8 cellular contexts compared by ENCODE assay signal in the genomic region with DNA sequence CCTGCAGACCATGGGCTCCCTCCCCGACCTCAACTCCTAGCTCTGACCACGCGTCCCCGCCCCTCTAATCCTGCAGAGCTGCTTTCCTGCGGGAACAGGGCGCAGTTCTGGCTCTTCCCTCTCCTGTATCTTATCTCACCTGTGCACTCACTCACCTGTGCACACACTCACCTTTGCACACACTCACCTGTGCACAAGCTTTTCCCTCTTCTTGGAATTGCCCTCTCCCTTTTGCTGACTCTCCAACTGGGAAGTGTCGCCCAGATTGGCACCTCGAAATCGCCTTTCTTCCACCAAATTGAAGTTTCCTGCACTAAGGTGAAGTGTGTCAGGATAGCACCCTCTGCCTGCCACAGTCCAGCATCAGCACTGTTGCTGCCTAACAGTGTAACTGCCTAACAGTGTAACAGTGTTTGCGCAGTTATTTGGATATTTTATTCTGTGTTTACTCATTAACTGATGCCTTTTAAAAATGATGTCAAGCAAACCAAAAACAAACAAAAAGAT. TPM values are rescaled to one million over a fixed set of nuclear protein-coding genes. Genes with fewer than 3 reads are reported as not detected.
DNase-seq lines count a peak whose midpoint lies in the region; ATAC-seq and TF ChIP-seq lines count a peak whose summit lies in the region.

No MANE protein-coding gene starts in this region.

- H3K27me3 ChIP-seq in HUES6 (ENCODE audit: control insufficient read depth, insufficient read depth, low read length) (peaks cover 61% of the 10 kb centered on the region), mammary epithelial cell (ENCODE audit: insufficient read depth, low read length) (peaks cover 6% of the 10 kb centered on the region)

- dilution Hi-C loops in mammary epithelial cell (cut with HindIII; ENCODE audit: low sequenced_read_pairs) = no loop called here

- intact Hi-C loops in mammary epithelial cell (cut with micrococcal nuclease) (loop anchor here (1.0 kb wide), 1 partner anchor 40 kb away; no protein-coding TSS in a partner anchor), left colon (cut with DNase I, micrococcal nuclease) (no loop called here)

- BruUV-seq in mammary epithelial cell (replicated peaks; lab: Mats Ljungman, UMichigan) = no TSS peak

- H3K36me3 Mint-ChIP-seq in stimulated activated naive B cell treated with anti-CD40 and anti-IgM and Interleukin-4, amounts not matched to agents 10 μg/mL and 1 μg/mL and 100 μg/mL, for 72 hours = peaks cover 5 to 6% of the 10 kb centered on the region in 2 donors

- H3K4me3 ChIP-seq in HUES6 (ENCODE audit: low read depth, low read length) (peak overlapping the region; percentile 68), mammary epithelial cell (replicated peaks in 1 of 3; ENCODE audit: insufficient read depth in 1 of 3, low read depth in 2 of 3, low read length in 3 of 3) (peak overlapping the region; percentile 53 to 64 (median 62))

- H3K27me3 Mint-ChIP-seq in stimulated activated naive B cell treated with anti-CD40 and anti-IgM and Interleukin-4, amounts not matched to agents 10 μg/mL and 1 μg/mL and 100 μg/mL, for 72 hours = no peaks in the 10 kb centered on the region

- CTCF ChIA-PET in mammary epithelial cell (lab: Charles Lee; ENCODE audit: low non-redundant PET) = no interaction called here

- H3K9ac ChIP-seq in HUES6 (ENCODE audit: low read length) (peak overlapping the region; percentile 72), mammary epithelial cell (ENCODE audit: insufficient read depth, low read length) (no peak overlapping the region)

- peak overlapping the region; percentile 87 for H3K27ac Mint-ChIP-seq in stimulated activated naive B cell treated with anti-CD40 and anti-IgM and Interleukin-4, amounts not matched to agents 10 μg/mL and 1 μg/mL and 100 μg/mL, for 72 hours

- H2AFZ ChIP-seq in mammary epithelial cell (ENCODE audit: low read depth, low read length) = peak overlapping the region; percentile 94

- peak; percentile 38 to 53 for TF ChIP-seq CTCF in mammary epithelial cell (conservative IDR thresholded peaks at IDR 0.05 in 1 of 2, IDR thresholded peaks at IDR 0.05 in 1 of 2; ENCODE audit: extremely low read depth in 1 of 2, insufficient read depth in 1 of 2, low read depth in 1 of 2, low read length in 2 of 2)

- WGBS in mammary epithelial cell (ENCODE audit: low coverage, missing lambda C conversion rate) = 3% methylated on average over 9 of the region's 10 CpGs

- in situ Hi-C loops in mammary epithelial cell (cut with MboI; ENCODE audit: low sequenced_read_pairs in 2 of 2) = no loop called here

- H3K27ac ChIP-seq in HUES6 (ENCODE audit: low read depth, low read length) (no peak overlapping the region), mammary epithelial cell (ENCODE audit: insufficient read depth, low read depth, low read length) (no peak overlapping the region)

- H4K20me1 ChIP-seq in mammary epithelial cell (ENCODE audit: insufficient read depth, low read length) = no peaks in the 10 kb centered on the region

- H3K9me3 ChIP-seq in HUES6 (ENCODE audit: control insufficient read depth, insufficient read depth, low read depth, low read length) (peaks cover 3% of the 10 kb centered on the region; the same call in 1 of the 2 replicates), mammary epithelial cell (replicated peaks; ENCODE audit: insufficient read depth, low read length) (no peaks in the 10 kb centered on the region)

- H3K4me1 ChIP-seq in HUES6 (ENCODE audit: control insufficient read depth, insufficient read depth, low read length) (no peaks in the 10 kb centered on the region), mammary epithelial cell (ENCODE audit: insufficient read depth, low read length) (peaks cover 13% of the 10 kb centered on the region)

- peak overlapping the region; percentile 84 to 88 for H3K4me3 Mint-ChIP-seq in stimulated activated naive B cell treated with anti-CD40 and anti-IgM and Interleukin-4, amounts not matched to agents 10 μg/mL and 1 μg/mL and 100 μg/mL, for 72 hours

- peak overlapping the region; percentile 100 for H3K4me2 ChIP-seq in mammary epithelial cell (ENCODE audit: insufficient read depth, low read depth, low read length)

- no peaks in the 10 kb centered on the region for H3K79me2 ChIP-seq in mammary epithelial cell (ENCODE audit: insufficient read depth, low read length)

- H3K4me1 Mint-ChIP-seq in stimulated activated naive B cell treated with anti-CD40 and anti-IgM and Interleukin-4, amounts not matched to agents 10 μg/mL and 1 μg/mL and 100 μg/mL, for 72 hours = peaks cover 9 to 16% of the 10 kb centered on the region in 2 donors

- ATAC-seq in GM21381 (IDR thresholded peaks at IDR 0.05; ENCODE audit: unreplicated experiment) (peak; percentile 30), left colon (peak; percentile 73)
- peak; percentile 52 to 59 for ATAC-seq in stimulated activated naive B cell treated with anti-CD40 and anti-IgM and Interleukin-4, amounts not matched to agents 10 μg/mL and 1 μg/mL and 100 μg/mL, for 72 hours (replicated peaks)

- DNase-seq in ELF-1 (ENCODE audit: low read depth, low spot score) (peak; percentile 34), SHP77 treated with DMSO at 0.1 percent for 48 hours (lab: John Stamatoyannopoulos, UW) (peak; percentile 5), mammary epithelial cell (peak; percentile 37), left colon (peak; percentile 38 to 47), cortex of kidney (lab: John Stamatoyannopoulos, UW) (no peak)
- no peak for DNase-seq in stimulated activated naive B cell treated with anti-CD40 and anti-IgM and Interleukin-4, amounts not matched to agents 10 μg/mL and 1 μg/mL and 100 μg/mL, for 72 hours

- H3K9me3 Mint-ChIP-seq in stimulated activated naive B cell treated with anti-CD40 and anti-IgM and Interleukin-4, amounts not matched to agents 10 μg/mL and 1 μg/mL and 100 μg/mL, for 72 hours = peaks cover 0 to 3% of the 10 kb centered on the region in 2 donors

- no peaks in the 10 kb centered on the region for H3K36me3 ChIP-seq in HUES6 (ENCODE audit: control insufficient read depth, insufficient read depth, low read length)
- H3K36me3 ChIP-seq in mammary epithelial cell (ENCODE audit: insufficient read depth, low read length) = no peaks in the 10 kb centered on the region

RNA-seq across cellular contexts. Expression of gene CMPK2, which starts 0.6 kb away (rescaled TPM):
- total RNA-seq in mammary epithelial cell (under 1 TPM; 0.26 to 0.50 TPM), left colon (10 to 100 TPM in 1 of 2 donors, 1 to 10 TPM in 1; 4.6 to 12.0 TPM)
- 0.12 TPM for polyA plus RNA-seq in mammary epithelial cell
- polyA minus RNA-seq in mammary epithelial cell = not detected

RNA-seq across cellular contexts. Expression of gene RSAD2, which starts 11.3 kb away (rescaled TPM):
- total RNA-seq in mammary epithelial cell = under 1 TPM; under 0.01 to 0.21 TPM
- polyA plus RNA-seq in mammary epithelial cell = 0.02 TPM
- not detected for polyA minus RNA-seq in mammary epithelial cell
- total RNA-seq in left colon = 10 to 100 TPM in 1 of 2 donors, 1 to 10 TPM in 1; 7.8 to 10.9 TPM

RNA-seq across cellular contexts. Expression of gene RNF144A, which starts 50.9 kb away (rescaled TPM):
- 1 to 10 TPM; 1.4 to 1.7 TPM for total RNA-seq in mammary epithelial cell
- polyA plus RNA-seq in mammary epithelial cell = 1.6 TPM
- polyA minus RNA-seq in mammary epithelial cell = 2.6 TPM
- 10 to 100 TPM; 20.7 to 21.2 TPM for total RNA-seq in left colon

Comparison
In these comparisons a context has a peak if more than half of its experiments do, and no peak if none do; other contexts are left out.
1. DNase-seq: peak in ELF-1 (single experiment), SHP77 treated with DMSO at 0.1 percent for 48 hours (single experiment), mammary epithelial cell (single experiment) and left colon (2 of 2); none in stimulated activated naive B cell treated with anti-CD40 and anti-IgM and Interleukin-4, amounts not matched to agents 10 μg/mL and 1 μg/mL and 100 μg/mL, for 72 hours (single experiment) and cortex of kidney (single experiment).
2. RNA of gene RSAD2, which starts 11.3 kb away (total RNA-seq): 7.8 to 10.9 TPM in left colon; under 0.01 to 0.21 TPM in mammary epithelial cell; every median in the first group is over 4 times any median in the second.
3. RNA of gene RNF144A, which starts 50.9 kb away (total RNA-seq): 20.7 to 21.2 TPM in left colon; 1.4 to 1.7 TPM in mammary epithelial cell; every median in the first group is over 4 times any median in the second.
4. Peak in every context shown above with its lines, with median percentiles within 50 percentile points of each other: ATAC-seq.